17 cellular contexts compared by ENCODE assay signal in the genomic region with DNA sequence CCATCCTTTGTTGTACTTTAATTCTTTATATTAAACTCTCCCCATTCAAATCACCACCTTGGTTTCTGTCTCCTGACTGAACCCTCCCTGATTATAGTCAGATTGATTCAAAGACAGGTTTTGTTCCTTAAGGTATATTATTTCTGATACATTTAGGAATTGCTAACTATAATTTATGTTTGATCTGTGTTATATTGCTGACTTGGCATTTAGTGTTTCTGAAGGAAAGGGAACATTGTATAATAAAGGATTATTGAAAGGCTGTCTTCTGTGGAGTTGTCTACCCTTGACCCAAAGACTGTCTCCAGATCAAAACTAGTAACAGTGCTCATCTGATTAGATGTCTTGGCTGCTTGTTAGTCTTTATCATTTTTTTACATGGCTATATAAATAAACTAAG. TPM values are rescaled to one million over a fixed set of nuclear protein-coding genes. Genes with fewer than 3 reads are reported as not detected.
A peak's percentile ranks its signal among the peaks of the same experiment; 100 is the strongest.
DNase-seq lines count a peak whose midpoint lies in the region; ATAC-seq and TF ChIP-seq lines count a peak whose summit lies in the region.
"Had no signal": no experiment of that assay in that cellular context is flagged by ENCODE, and none has a peak within 500 bp of the region (broad histone marks: within the 10 kb centered on the region; RNA-seq: fewer than 3 reads in every experiment).

No MANE protein-coding gene starts in this region.

- H4K20me1 ChIP-seq in SK-N-SH (ENCODE audit: insufficient read depth): peaks cover 5% of the 10 kb centered on the region; the same call in 1 of the 2 replicates
- peaks cover 84% of the 10 kb centered on the region for H4K20me1 ChIP-seq in BLaER1
- no peaks in the 10 kb centered on the region for H4K20me1 ChIP-seq in hepatocyte (ENCODE audit: insufficient read depth, poor library complexity, severe bottlenecking)
- peaks cover 94% of the 10 kb centered on the region for H4K20me1 ChIP-seq in neural progenitor cell (ENCODE audit: low read depth)

- H3K79me2 ChIP-seq in SK-N-SH (ENCODE audit: insufficient read depth): peaks cover 95% of the 10 kb centered on the region
- peaks cover 40% of the 10 kb centered on the region for H3K79me2 ChIP-seq in hepatocyte
- peaks cover 100% of the 10 kb centered on the region for H3K79me2 ChIP-seq in neural progenitor cell (ENCODE audit: low read depth)

- TF ChIP-seq EP300 in SK-N-SH (IDR thresholded peaks at IDR 0.05; ENCODE audit: borderline replicate concordance in 1 of 2, low read depth in 1 of 2, low read length in 1 of 2): no peak

- H3K4me1 ChIP-seq in SK-N-SH (ENCODE audit: control insufficient read depth in 1 of 2, insufficient read depth in 2 of 2, low read depth in 1 of 2, low read length in 1 of 2) (peaks cover 0 to 15% of the 10 kb centered on the region in 2 experiments; a peak in 2 of 4 replicates), BLaER1 (peaks cover 14% of the 10 kb centered on the region; the same call in 1 of the 2 replicates), hepatocyte (ENCODE audit: insufficient read depth) (no peaks in the 10 kb centered on the region), neural progenitor cell (peaks cover 4% of the 10 kb centered on the region)

- H3K36me3 ChIP-seq in SK-N-SH (replicated peaks in 1 of 2; ENCODE audit: control insufficient read depth in 1 of 2, insufficient read depth in 2 of 2, low read length in 1 of 2): peaks cover 33 to 55% of the 10 kb centered on the region in 2 experiments
- H3K36me3 ChIP-seq in BLaER1: peaks cover 92% of the 10 kb centered on the region
- H3K36me3 ChIP-seq in hepatocyte (replicated peaks; ENCODE audit: insufficient read depth, low read depth): no peaks in the 10 kb centered on the region
- peaks cover 65% of the 10 kb centered on the region for H3K36me3 ChIP-seq in neural progenitor cell

- H3K9me2 ChIP-seq in SK-N-SH: no peaks in the 10 kb centered on the region
- no peaks in the 10 kb centered on the region for H3K9me2 ChIP-seq in hepatocyte (replicated peaks; ENCODE audit: insufficient read depth)

- no peaks in the 10 kb centered on the region for H3K9me3 ChIP-seq in SK-N-SH
- no peaks in the 10 kb centered on the region for H3K9me3 ChIP-seq in BLaER1
- H3K9me3 ChIP-seq in T-helper 17 cell (ENCODE audit: control insufficient read depth, low read length, poor library complexity, severe bottlenecking): no peaks in the 10 kb centered on the region
- no peaks in the 10 kb centered on the region for H3K9me3 ChIP-seq in hepatocyte (ENCODE audit: low read depth)
- H3K9me3 ChIP-seq in neural progenitor cell (ENCODE audit: low read depth): no peaks in the 10 kb centered on the region

- TF ChIP-seq CTCF in SK-N-SH (IDR thresholded peaks at IDR 0.05) (no peak), hepatocyte (IDR thresholded peaks at IDR 0.05; ENCODE audit: poor library complexity) (no peak), neural progenitor cell (IDR thresholded peaks at IDR 0.05) (no peak)

- DNase-seq in SK-N-SH (no peak), T-helper 17 cell (no peak), hepatocyte (ENCODE audit: low spot score) (no peak), left colon (no peak), KG1 (lab: John Stamatoyannopoulos, UW) (no peak), neural progenitor cell (ENCODE audit: low spot score) (no peak)
- DNase-seq: DMS 273 treated with DMSO at 0.1 percent for 48 hours, MV-4-11, NCI-H1417 treated with DMSO at 0.1 percent for 48 hours, NCI-H1930, NCI-H446, NCI-H69, SHP77 had no signal

- POLR2A ChIA-PET in SK-N-SH (lab: Yijun Ruan, JAX): no interaction called here

- H3K27ac Mint-ChIP-seq in T-helper 17 cell: peak overlapping the region; percentile 37
- H3K27ac Mint-ChIP-seq in neural progenitor cell: no peak overlapping the region
- H3K27ac Mint-ChIP-seq: GM23338 had no signal

- H2AFZ ChIP-seq in SK-N-SH (ENCODE audit: low read depth) (peak overlapping the region; percentile 68; the same call in 1 of the 2 replicates), hepatocyte (peak overlapping the region; percentile 37), neural progenitor cell (replicated peaks) (no peak overlapping the region)
- H2AFZ ChIP-seq: GM23338 had no signal

- H3F3A ChIP-seq in SK-N-SH (replicated peaks; ENCODE audit: insufficient read depth): peaks cover 13% of the 10 kb centered on the region
- H3F3A ChIP-seq in neural progenitor cell (ENCODE audit: low read depth): peaks cover 3% of the 10 kb centered on the region

- no peak for TF ChIP-seq RAD21 in SK-N-SH (IDR thresholded peaks at IDR 0.05; ENCODE audit: low read length)

- H3K4me2 ChIP-seq in SK-N-SH (peak overlapping the region; percentile 44), BLaER1 (0 out of 2 replicates have a peak overlapping the region, but pooled peaks have one; percentile 22), hepatocyte (no peak overlapping the region), neural progenitor cell (no peak overlapping the region)
- H3K4me2 ChIP-seq: GM23338 had no signal

- H3K27ac ChIP-seq in SK-N-SH (ENCODE audit: low read depth in 2 of 2, low read length in 1 of 2) (peak overlapping the region in 1 of 2 experiments; percentile 16; a peak in 1 of 4 replicates), BLaER1 (no peak overlapping the region), hepatocyte (no peak overlapping the region), neural progenitor cell (no peak overlapping the region)
- H3K27ac ChIP-seq: 22Rv1 had no signal

- no peaks in the 10 kb centered on the region for H3K27me3 Mint-ChIP-seq in T-helper 17 cell
- H3K27me3 Mint-ChIP-seq in neural progenitor cell (ENCODE audit: insufficient read depth, low read depth): no peaks in the 10 kb centered on the region

- H3K4me3 Mint-ChIP-seq in T-helper 17 cell (no peak overlapping the region), neural progenitor cell (no peak overlapping the region)
- H3K4me3 Mint-ChIP-seq: GM23338 had no signal

- no peaks in the 10 kb centered on the region for H3K9me3 Mint-ChIP-seq in neural progenitor cell
- H3K9me3 Mint-ChIP-seq: GM23338 had no signal

- intact Hi-C loops in left colon (cut with DNase I, micrococcal nuclease): no loop called here

- H3K36me3 Mint-ChIP-seq in T-helper 17 cell (ENCODE audit: low read depth): no peaks in the 10 kb centered on the region
- peaks cover 66% of the 10 kb centered on the region for H3K36me3 Mint-ChIP-seq in neural progenitor cell

- CTCF ChIA-PET in SK-N-SH (lab: Yijun Ruan, JAX): interaction anchor here (1.2 kb wide), 1 partner anchor 10 kb away, joined by 3 read pairs; a partner anchor contains a TSS

- no peak overlapping the region for H3K9ac ChIP-seq in SK-N-SH
- no peak overlapping the region for H3K9ac ChIP-seq in BLaER1
- no peak overlapping the region for H3K9ac ChIP-seq in neural progenitor cell

- H3K4me3 ChIP-seq in SK-N-SH (ENCODE audit: low read depth in 2 of 2, low read length in 1 of 2): no peak overlapping the region
- no peak overlapping the region for H3K4me3 ChIP-seq in BLaER1
- H3K4me3 ChIP-seq in hepatocyte: no peak overlapping the region
- H3K4me3 ChIP-seq in neural progenitor cell: no peak overlapping the region
- H3K4me3 ChIP-seq: GM23338 had no signal

- no peak for ATAC-seq in SK-N-SH treated with all-trans-retinoic acid at 6 μM for 48 hours
- no peak for ATAC-seq in T-helper 17 cell
- no peak for ATAC-seq in left colon
- ATAC-seq: GM23338 had no signal

- H3K27me3 ChIP-seq in SK-N-SH (ENCODE audit: insufficient read depth) (no peaks in the 10 kb centered on the region), BLaER1 (no peaks in the 10 kb centered on the region), hepatocyte (no peaks in the 10 kb centered on the region), neural progenitor cell (no peaks in the 10 kb centered on the region)

- H3K4me1 Mint-ChIP-seq in T-helper 17 cell (peaks cover 36% of the 10 kb centered on the region), neural progenitor cell (no peaks in the 10 kb centered on the region)

TF ChIP-seq in SK-N-SH, 30 proteins besides CTCF, POLR2A, EP300 and RAD21 (continues in another document):
- TF ChIP-seq RXRA (IDR thresholded peaks at IDR 0.05; ENCODE audit: borderline replicate concordance, low read depth) (no peak), CHD2 (IDR thresholded peaks at IDR 0.05; ENCODE audit: low read length, partially characterized antibody) (no peak), TAF1 (IDR thresholded peaks at IDR 0.05; ENCODE audit: borderline replicate concordance, low read depth, low read length) (no peak), GABPA (IDR thresholded peaks at IDR 0.05; ENCODE audit: low read depth) (no peak), MXI1 (IDR thresholded peaks at IDR 0.05; ENCODE audit: low read depth, low read length) (no peak), NFIC (IDR thresholded peaks at IDR 0.05; ENCODE audit: borderline replicate concordance) (no peak)

TF ChIP-seq in SK-N-SH treated with all-trans-retinoic acid at 6 μM for 48 hours, 23 proteins besides CTCF, POLR2A, EP300 and RAD21 (continues in another document):
- TF ChIP-seq GLIS3 (CRISPR knock-in tag; IDR thresholded peaks at IDR 0.05): no peak
- TF ChIP-seq ESRRG (CRISPR knock-in tag; IDR thresholded peaks at IDR 0.05): no peak
- no peak for TF ChIP-seq SNAI2 (CRISPR knock-in tag; IDR thresholded peaks at IDR 0.05)
- TF ChIP-seq RARB (CRISPR knock-in tag; IDR thresholded peaks at IDR 0.05): no peak
- no peak for TF ChIP-seq PPARA (CRISPR knock-in tag; IDR thresholded peaks at IDR 0.05; ENCODE audit: borderline replicate concordance)
- TF ChIP-seq, protein P1, sequence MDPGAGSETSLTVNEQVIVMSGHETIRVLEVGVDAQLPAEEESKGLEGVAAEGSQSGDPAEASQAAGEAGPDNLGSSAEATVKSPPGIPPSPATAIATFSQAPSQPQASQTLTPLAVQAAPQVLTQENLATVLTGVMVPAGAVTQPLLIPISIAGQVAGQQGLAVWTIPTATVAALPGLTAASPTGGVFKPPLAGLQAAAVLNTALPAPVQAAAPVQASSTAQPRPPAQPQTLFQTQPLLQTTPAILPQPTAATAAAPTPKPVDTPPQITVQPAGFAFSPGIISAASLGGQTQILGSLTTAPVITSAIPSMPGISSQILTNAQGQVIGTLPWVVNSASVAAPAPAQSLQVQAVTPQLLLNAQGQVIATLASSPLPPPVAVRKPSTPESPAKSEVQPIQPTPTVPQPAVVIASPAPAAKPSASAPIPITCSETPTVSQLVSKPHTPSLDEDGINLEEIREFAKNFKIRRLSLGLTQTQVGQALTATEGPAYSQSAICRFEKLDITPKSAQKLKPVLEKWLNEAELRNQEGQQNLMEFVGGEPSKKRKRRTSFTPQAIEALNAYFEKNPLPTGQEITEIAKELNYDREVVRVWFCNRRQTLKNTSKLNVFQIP (CRISPR knock-in tag; IDR thresholded peaks at IDR 0.05; ENCODE audit: borderline replicate concordance, low read depth): no peak

RNA-seq across cellular contexts. Expression of a gene that starts 10.3 kb away (rescaled TPM):
- polyA plus RNA-seq in SK-N-SH (2012; rRNA removed) (20.8 and 22.3 TPM in 2 replicates), hepatocyte (23.1 and 31.6 TPM in 2 replicates)
- polyA plus RNA-seq in SK-N-SH (2012; cell fraction: cytosol; rRNA removed): 30.9 and 34.5 TPM in 2 replicates
- 9.5 and 24.2 TPM in 2 replicates for polyA plus RNA-seq in SK-N-SH (2012; cell fraction: nucleus; rRNA removed)
- total RNA-seq in T-helper 17 cell (1 to 10 TPM in 1 of 2 donors, under 1 TPM in 1; 0.67 to 1.4 TPM), hepatocyte (31.7 and 33.6 TPM in 2 replicates), left colon (10 to 100 TPM in 1 of 2 donors, 1 to 10 TPM in 1; 5.9 to 12.9 TPM), neural progenitor cell (ENCODE audit: low replicate concordance) (291 and 421 TPM in 2 replicates)

Comparison
In these comparisons a context has a peak if more than half of its experiments do, and no peak if none do; other contexts are left out.
1. H3K4me2 ChIP-seq: peak in SK-N-SH (single experiment) and BLaER1 (single experiment); none in hepatocyte (single experiment) and neural progenitor cell (single experiment).